In genomic region chr9:115115924-115116323, GRCh38 we compare ENCODE assay signal across 11 cellular contexts. TPM values are rescaled to one million over a fixed set of nuclear protein-coding genes. Genes with fewer than 3 reads are reported as not detected.
DNase-seq lines count a peak whose midpoint lies in the region; ATAC-seq and TF ChIP-seq lines count a peak whose summit lies in the region.
"Had no signal": no experiment of that assay in that cellular context is flagged by ENCODE, and none has a peak within 500 bp of the region (broad histone marks: within the 10 kb centered on the region; RNA-seq: fewer than 3 reads in every experiment).

No MANE protein-coding gene starts in this region.

- no peak for TF ChIP-seq POLR2A in uterus (IDR thresholded peaks at IDR 0.05)
- no peak for TF ChIP-seq POLR2A in Peyer's patch (IDR thresholded peaks at IDR 0.05)

- H3K27ac Mint-ChIP-seq in activated T-cell treated with anti-CD3 and anti-CD28 coated beads, Interleukin-2, amount 50 U/mL, for 72 hours, result no peak overlapping the region
- H3K27ac Mint-ChIP-seq in activated naive CD4-positive, alpha-beta T cell treated with anti-CD3 and anti-CD28 coated beads, Interleukin-2, amount 10 ng/mL, durations not matched to agents 7 days and 5 days, result no peak overlapping the region
- H3K27ac Mint-ChIP-seq: activated T-helper 17 cell treated with anti-CD3 and anti-CD28 coated beads, Interleukin-2, amount 50 U/mL, for 72 hours had no signal

- peaks cover 8% of the 10 kb centered on the region for H3K4me1 Mint-ChIP-seq in activated T-cell treated with anti-CD3 and anti-CD28 coated beads, Interleukin-2, amount 50 U/mL, for 72 hours (ENCODE audit: low read depth)
- H3K4me1 Mint-ChIP-seq in activated T-cell treated with anti-CD3 and anti-CD28 coated beads, Interleukin-2, amount 50 U/mL, for 4 hours (ENCODE audit: low read depth), result peaks cover 8% of the 10 kb centered on the region
- peaks cover under 1% of the 10 kb centered on the region for H3K4me1 Mint-ChIP-seq in activated naive CD4-positive, alpha-beta T cell treated with anti-CD3 and anti-CD28 coated beads, Interleukin-2, amount 10 ng/mL, durations not matched to agents 7 days and 5 days
- H3K4me1 Mint-ChIP-seq: activated T-helper 17 cell treated with anti-CD3 and anti-CD28 coated beads, Interleukin-2, amount 50 U/mL, for 72 hours had no signal

- H3K4me3 ChIP-seq in uterus (peak overlapping the region; percentile 40 to 43), Peyer's patch (peak overlapping the region in 1 of 4 donors; percentile 41)

- no peaks in the 10 kb centered on the region for H3K36me3 Mint-ChIP-seq in activated T-cell treated with anti-CD3 and anti-CD28 coated beads, Interleukin-2, amount 50 U/mL, for 72 hours (ENCODE audit: insufficient read depth in 2 of 2)
- no peaks in the 10 kb centered on the region for H3K36me3 Mint-ChIP-seq in activated T-cell treated with anti-CD3 and anti-CD28 coated beads, Interleukin-2, amount 50 U/mL, for 4 hours (ENCODE audit: insufficient read depth)
- no peaks in the 10 kb centered on the region for H3K36me3 Mint-ChIP-seq in activated naive CD4-positive, alpha-beta T cell treated with anti-CD3 and anti-CD28 coated beads, Interleukin-2, amount 10 ng/mL, durations not matched to agents 7 days and 5 days

- H3K36me3 ChIP-seq in uterus (no peaks in the 10 kb centered on the region), Peyer's patch (no peaks in the 10 kb centered on the region)
- H3K36me3 ChIP-seq: right atrium auricular region had no signal

- H3K4me1 ChIP-seq in uterus (peaks cover 0 to 8% of the 10 kb centered on the region in 2 donors), Peyer's patch (no peaks in the 10 kb centered on the region)

- no peaks in the 10 kb centered on the region for H3K9me3 Mint-ChIP-seq in activated T-cell treated with anti-CD3 and anti-CD28 coated beads, Interleukin-2, amount 50 U/mL, for 72 hours
- no peaks in the 10 kb centered on the region for H3K9me3 Mint-ChIP-seq in activated T-cell treated with anti-CD3 and anti-CD28 coated beads, Interleukin-2, amount 50 U/mL, for 4 hours
- no peaks in the 10 kb centered on the region for H3K9me3 Mint-ChIP-seq in activated naive CD4-positive, alpha-beta T cell treated with anti-CD3 and anti-CD28 coated beads, Interleukin-2, amount 10 ng/mL, durations not matched to agents 7 days and 5 days
- H3K9me3 Mint-ChIP-seq: activated T-helper 17 cell treated with anti-CD3 and anti-CD28 coated beads, Interleukin-2, amount 50 U/mL, for 72 hours had no signal

- H3K27ac ChIP-seq in uterus (peak overlapping the region; percentile 89), Peyer's patch (peak overlapping the region in 2 of 4 donors; percentile 41 to 86)
- H3K27ac ChIP-seq: right atrium auricular region had no signal

- ATAC-seq in activated T-cell treated with anti-CD3 and anti-CD28 coated beads, Interleukin-2, amount 50 U/mL, for 72 hours (replicated peaks in 1 of 2), result peak; percentile 64 to 77
- ATAC-seq in activated T-cell treated with anti-CD3 and anti-CD28 coated beads, Interleukin-2, amount 50 U/mL, for 4 hours, result no peak
- ATAC-seq: activated T-helper 17 cell treated with anti-CD3 and anti-CD28 coated beads, Interleukin-2, amount 50 U/mL, for 72 hours; left cardiac atrium had no signal

- peaks cover 75% of the 10 kb centered on the region for H3K27me3 Mint-ChIP-seq in activated T-cell treated with anti-CD3 and anti-CD28 coated beads, Interleukin-2, amount 50 U/mL, for 72 hours (ENCODE audit: low read depth)
- H3K27me3 Mint-ChIP-seq in activated T-cell treated with anti-CD3 and anti-CD28 coated beads, Interleukin-2, amount 50 U/mL, for 4 hours (ENCODE audit: low read depth), result peaks cover 62% of the 10 kb centered on the region
- H3K27me3 Mint-ChIP-seq in activated naive CD4-positive, alpha-beta T cell treated with anti-CD3 and anti-CD28 coated beads, Interleukin-2, amount 10 ng/mL, durations not matched to agents 7 days and 5 days, result peaks cover 58% of the 10 kb centered on the region

- H3K27me3 ChIP-seq in uterus, result no peaks in the 10 kb centered on the region
- H3K27me3 ChIP-seq in Peyer's patch, result no peaks in the 10 kb centered on the region

- no peak for TF ChIP-seq CTCF in uterus (IDR thresholded peaks at IDR 0.05)
- TF ChIP-seq CTCF in Peyer's patch (IDR thresholded peaks at IDR 0.05), result no peak

- intact Hi-C loops in uterus (cut with DNase I; ENCODE audit: low total_unique reads), result no loop called here

- no peak overlapping the region for H3K4me3 Mint-ChIP-seq in activated T-cell treated with anti-CD3 and anti-CD28 coated beads, Interleukin-2, amount 50 U/mL, for 72 hours
- no peak overlapping the region for H3K4me3 Mint-ChIP-seq in activated T-cell treated with anti-CD3 and anti-CD28 coated beads, Interleukin-2, amount 50 U/mL, for 4 hours
- no peak overlapping the region for H3K4me3 Mint-ChIP-seq in activated naive CD4-positive, alpha-beta T cell treated with anti-CD3 and anti-CD28 coated beads, Interleukin-2, amount 10 ng/mL, durations not matched to agents 7 days and 5 days
- H3K4me3 Mint-ChIP-seq: activated T-helper 17 cell treated with anti-CD3 and anti-CD28 coated beads, Interleukin-2, amount 50 U/mL, for 72 hours had no signal

- CTCF ChIA-PET in activated naive CD4-positive, alpha-beta T cell treated with anti-CD3 and anti-CD28 coated beads, Interleukin-2, amount 10 ng/mL, durations not matched to agents 7 days and 5 days (lab: Charles Lee), result interaction anchor here (0.9 kb wide), 1 partner anchor 85 kb away, joined by 3 read pairs; no protein-coding TSS in a partner anchor

- H3K9me3 ChIP-seq in uterus, result no peaks in the 10 kb centered on the region
- H3K9me3 ChIP-seq in Peyer's patch, result no peaks in the 10 kb centered on the region
- H3K9me3 ChIP-seq: right atrium auricular region had no signal

- no peak for DNase-seq in activated T-cell treated with anti-CD3 and anti-CD28 coated beads, Interleukin-2, amount 50 U/mL, for 72 hours
- DNase-seq in activated T-cell treated with anti-CD3 and anti-CD28 coated beads, Interleukin-2, amount 50 U/mL, for 4 hours, result no peak
- DNase-seq in astrocyte of the hippocampus (ENCODE audit: low read depth, low spot score) (peak; percentile 46), kidney glomerular epithelial cell (lab: John Stamatoyannopoulos, UW) (peak; percentile 44), uterus (no peak), NCI-H1105 treated with DMSO at 0.1 percent for 48 hours (lab: John Stamatoyannopoulos, UW) (no peak), Peyer's patch (no peak)
- DNase-seq in activated naive CD4-positive, alpha-beta T cell treated with anti-CD3 and anti-CD28 coated beads, Interleukin-2, amount 10 ng/mL, durations not matched to agents 7 days and 5 days, result no peak
- DNase-seq: left cardiac atrium had no signal

RNA-seq across cellular contexts. Expression of gene TNC, which starts 2.0 kb away (rescaled TPM):
- total RNA-seq in activated T-cell treated with anti-CD3 and anti-CD28 coated beads, Interleukin-2, amount 50 U/mL, for 72 hours, result 1 to 10 TPM; 3.1 to 4.1 TPM
- total RNA-seq in activated T-cell treated with anti-CD3 and anti-CD28 coated beads, Interleukin-2, amount 50 U/mL, for 4 hours, result 1 to 10 TPM in 1 of 3 donors, under 1 TPM in 2; 0.29 to 1.3 (median 0.51) TPM
- 100 to 1,000 TPM in 2 of 4 donors, 10 to 100 TPM in 2; 79.7 to 242 (median 161) TPM for total RNA-seq in uterus
- 10 to 100 TPM; 14.5 to 97.4 (median 38.4) TPM for total RNA-seq in Peyer's patch
- total RNA-seq: activated T-helper 17 cell treated with anti-CD3 and anti-CD28 coated beads, Interleukin-2, amount 50 U/mL, for 72 hours had no signal

Comparison
In these comparisons a context has a peak if more than half of its experiments do, and no peak if none do; other contexts are left out.
1. ATAC-seq: peak in activated T-cell treated with anti-CD3 and anti-CD28 coated beads, Interleukin-2, amount 50 U/mL, for 72 hours (2 of 2); none in activated T-cell treated with anti-CD3 and anti-CD28 coated beads, Interleukin-2, amount 50 U/mL, for 4 hours (0 of 2).
2. DNase-seq: peak in astrocyte of the hippocampus (single experiment) and kidney glomerular epithelial cell (single experiment); none in activated T-cell treated with anti-CD3 and anti-CD28 coated beads, Interleukin-2, amount 50 U/mL, for 72 hours (0 of 2), activated T-cell treated with anti-CD3 and anti-CD28 coated beads, Interleukin-2, amount 50 U/mL, for 4 hours (single experiment), uterus (0 of 2), NCI-H1105 treated with DMSO at 0.1 percent for 48 hours (single experiment), Peyer's patch (0 of 3) and activated naive CD4-positive, alpha-beta T cell treated with anti-CD3 and anti-CD28 coated beads, Interleukin-2, amount 10 ng/mL, durations not matched to agents 7 days and 5 days (single experiment).